Comparison of ENCODE assay signal across 10 cellular contexts in the genomic region with DNA sequence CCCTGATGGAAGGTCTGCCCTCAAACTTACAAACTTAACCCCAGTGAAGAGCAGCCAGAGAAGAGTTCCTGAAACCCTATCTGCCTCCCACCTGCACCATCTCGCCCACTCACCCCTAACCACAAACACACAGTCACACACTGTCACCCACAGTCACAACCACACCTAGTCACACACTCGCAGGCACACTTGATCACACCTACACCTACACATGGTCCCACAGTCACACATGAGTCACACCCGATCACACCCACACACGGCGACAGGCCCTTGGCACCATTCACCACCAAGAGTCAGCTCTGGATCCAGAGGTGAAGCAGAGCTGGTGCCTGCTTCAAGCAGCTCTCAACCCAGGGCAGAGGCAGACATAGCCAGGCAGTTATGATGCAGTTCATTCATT. TPM values are rescaled to one million over a fixed set of nuclear protein-coding genes. Genes with fewer than 3 reads are reported as not detected.
DNase-seq lines count a peak whose midpoint lies in the region; ATAC-seq, FAIRE-seq and TF ChIP-seq lines count a peak whose summit lies in the region.
"Had no signal": no experiment of that assay in that cellular context is flagged by ENCODE, and none has a peak within 500 bp of the region (broad histone marks: within the 10 kb centered on the region; RNA-seq: fewer than 3 reads in every experiment).

No MANE protein-coding gene starts in this region.

- CTCF ChIA-PET in CD8-positive, alpha-beta memory T cell (lab: Charles Lee) = interaction anchor here (1.2 kb wide), 1 partner anchor 237 kb away, joined by 3 read pairs; no protein-coding TSS in a partner anchor
- CTCF ChIA-PET in activated B cell treated with CpG ODN at 0.5 μM for 24 hours (lab: Charles Lee) = interaction anchor here (1.5 kb wide), 1 partner anchor 80 kb away, joined by 3 read pairs; no protein-coding TSS in a partner anchor

- no peak overlapping the region for H3K27ac ChIP-seq in CD8-positive, alpha-beta memory T cell (ENCODE audit: low read depth, low read length)
- H3K27ac ChIP-seq in astrocyte (ENCODE audit: low read depth, low read length) = no peak overlapping the region
- H3K27ac ChIP-seq: cardiac muscle cell had no signal

- H3K27ac Mint-ChIP-seq in CD8-positive, alpha-beta memory T cell = peak overlapping the region; percentile 13 to 82 (median 72)
- H3K27ac Mint-ChIP-seq in activated B cell treated with CpG ODN at 0.5 μM for 24 hours (peak overlapping the region; percentile 27), astrocyte (ENCODE audit: unreplicated experiment) (peak overlapping the region; percentile 1), progenitor cell of endocrine pancreas (no peak overlapping the region)

- peaks cover 0 to 39% (median 8%) of the 10 kb centered on the region in 3 donors for H3K36me3 Mint-ChIP-seq in CD8-positive, alpha-beta memory T cell
- H3K36me3 Mint-ChIP-seq in activated B cell treated with CpG ODN at 0.5 μM for 24 hours (ENCODE audit: low read depth) = peaks cover 14% of the 10 kb centered on the region
- H3K36me3 Mint-ChIP-seq in astrocyte (ENCODE audit: low read depth, unreplicated experiment) = peaks cover 12% of the 10 kb centered on the region
- H3K36me3 Mint-ChIP-seq in progenitor cell of endocrine pancreas (ENCODE audit: insufficient read depth) = peaks cover 12% of the 10 kb centered on the region

- ATAC-seq in activated B cell treated with CpG ODN at 0.5 μM for 24 hours (ENCODE audit: low read depth) (peak; percentile 73), GM21381 (IDR thresholded peaks at IDR 0.05; ENCODE audit: unreplicated experiment) (no peak)

- H3K36me3 ChIP-seq in CD8-positive, alpha-beta memory T cell (ENCODE audit: insufficient read depth, low read length) = no peaks in the 10 kb centered on the region
- no peaks in the 10 kb centered on the region for H3K36me3 ChIP-seq in astrocyte (ENCODE audit: insufficient read depth, low read length)

- intact Hi-C loops in activated B cell treated with CpG ODN at 0.5 μM for 24 hours (cut with micrococcal nuclease) = no loop called here

- no peaks in the 10 kb centered on the region for H3K9me3 ChIP-seq in CD8-positive, alpha-beta memory T cell (ENCODE audit: low read length)
- no peaks in the 10 kb centered on the region for H3K9me3 ChIP-seq in astrocyte (ENCODE audit: insufficient read depth, low read depth, low read length)

- peak in 3 of 5 donors; percentile 31 to 62 (median 34) for DNase-seq in CD8-positive, alpha-beta memory T cell
- no peak for DNase-seq in activated B cell treated with CpG ODN at 0.5 μM for 24 hours
- DNase-seq in astrocyte (ENCODE audit: low read depth) = no peak
- peak; percentile 71 to 85 for DNase-seq in stimulated activated CD4-positive, alpha-beta T cell treated with anti-CD3 and anti-CD28 coated beads, Interleukin-15, amount 100 ng/mL, for 48 hours (ENCODE audit: low read depth in 2 of 2)
- no peak for DNase-seq in progenitor cell of endocrine pancreas (ENCODE audit: low spot score, unreplicated experiment)
- no peak for DNase-seq in NCI-H82 treated with DMSO at 0.1 percent for 48 hours (lab: John Stamatoyannopoulos, UW; ENCODE audit: unreplicated experiment)
- no peak for DNase-seq in A172 (ENCODE audit: low spot score)

- peaks cover 29% of the 10 kb centered on the region for H3K79me2 ChIP-seq in astrocyte (ENCODE audit: insufficient read depth, low read length)

- H3K4me3 ChIP-seq in CD8-positive, alpha-beta memory T cell (ENCODE audit: low read length) = no peak overlapping the region
- H3K4me3 ChIP-seq in astrocyte (ENCODE audit: insufficient read depth, low read depth, low read length) = no peak overlapping the region
- H3K4me3 ChIP-seq: cardiac muscle cell had no signal

- no peak overlapping the region for H2AFZ ChIP-seq in astrocyte (ENCODE audit: low read depth, low read length)

- no peak for TF ChIP-seq CTCF in activated B cell treated with CpG ODN at 0.5 μM for 24 hours (IDR thresholded peaks at IDR 0.05)
- no peak for TF ChIP-seq CTCF in astrocyte (IDR thresholded peaks at IDR 0.05; ENCODE audit: insufficient read depth, low read depth, low read length)
- TF ChIP-seq CTCF in progenitor cell of endocrine pancreas (IDR thresholded peaks at IDR 0.05; ENCODE audit: unreplicated experiment) = no peak

- H3K9ac ChIP-seq in astrocyte (ENCODE audit: low read length) = no peak overlapping the region

- H3K27me3 Mint-ChIP-seq in CD8-positive, alpha-beta memory T cell = no peaks in the 10 kb centered on the region
- H3K27me3 Mint-ChIP-seq in activated B cell treated with CpG ODN at 0.5 μM for 24 hours (no peaks in the 10 kb centered on the region), astrocyte (ENCODE audit: low read depth, unreplicated experiment) (no peaks in the 10 kb centered on the region), progenitor cell of endocrine pancreas (no peaks in the 10 kb centered on the region)

- FAIRE-seq in astrocyte (lab: Jason Lieb, UNC) = no peak

- peaks cover 72% of the 10 kb centered on the region for H4K20me1 ChIP-seq in astrocyte (ENCODE audit: insufficient read depth, low read length)

- H3K4me2 ChIP-seq in astrocyte (ENCODE audit: low read length) = peak overlapping the region; percentile 45

- peaks cover 62 to 77% (median 68%) of the 10 kb centered on the region in 3 donors for H3K4me1 Mint-ChIP-seq in CD8-positive, alpha-beta memory T cell
- H3K4me1 Mint-ChIP-seq in activated B cell treated with CpG ODN at 0.5 μM for 24 hours (peaks cover 57% of the 10 kb centered on the region), astrocyte (ENCODE audit: low read depth, unreplicated experiment) (peaks cover 23% of the 10 kb centered on the region), progenitor cell of endocrine pancreas (ENCODE audit: low read depth) (no peaks in the 10 kb centered on the region)

- no peaks in the 10 kb centered on the region for H3K9me3 Mint-ChIP-seq in CD8-positive, alpha-beta memory T cell
- no peaks in the 10 kb centered on the region for H3K9me3 Mint-ChIP-seq in activated B cell treated with CpG ODN at 0.5 μM for 24 hours
- no peaks in the 10 kb centered on the region for H3K9me3 Mint-ChIP-seq in astrocyte (ENCODE audit: unreplicated experiment)
- H3K9me3 Mint-ChIP-seq in progenitor cell of endocrine pancreas (ENCODE audit: low read depth) = no peaks in the 10 kb centered on the region

- POLR2A ChIA-PET in CD8-positive, alpha-beta memory T cell (lab: Charles Lee) = no interaction called here
- POLR2A ChIA-PET in activated B cell treated with CpG ODN at 0.5 μM for 24 hours (lab: Charles Lee) = no interaction called here

- H3K4me1 ChIP-seq in CD8-positive, alpha-beta memory T cell (ENCODE audit: insufficient read depth, low read length) = peaks cover 56% of the 10 kb centered on the region
- peaks cover 19% of the 10 kb centered on the region for H3K4me1 ChIP-seq in astrocyte (ENCODE audit: insufficient read depth, low read length)

- no peaks in the 10 kb centered on the region for H3K27me3 ChIP-seq in CD8-positive, alpha-beta memory T cell (ENCODE audit: insufficient read depth, low read length, poor library complexity, severe bottlenecking)
- H3K27me3 ChIP-seq in astrocyte (ENCODE audit: insufficient read depth, low read length) = no peaks in the 10 kb centered on the region
- H3K27me3 ChIP-seq: cardiac muscle cell had no signal

- peak overlapping the region in 6 of 7 donors; percentile 3 to 68 (median 22) for H3K4me3 Mint-ChIP-seq in CD8-positive, alpha-beta memory T cell
- H3K4me3 Mint-ChIP-seq in activated B cell treated with CpG ODN at 0.5 μM for 24 hours = peak overlapping the region; percentile 3
- H3K4me3 Mint-ChIP-seq in astrocyte (ENCODE audit: unreplicated experiment) = peak overlapping the region; percentile 51
- no peak overlapping the region for H3K4me3 Mint-ChIP-seq in progenitor cell of endocrine pancreas (ENCODE audit: low read depth)

RNA-seq across cellular contexts. Expression of gene TSPAN17, which starts 6.1 kb away (rescaled TPM):
- total RNA-seq in CD8-positive, alpha-beta memory T cell = 10 to 100 TPM; 37.4 to 38.8 TPM
- 26.2 TPM for polyA plus RNA-seq in CD8-positive, alpha-beta memory T cell
- total RNA-seq in activated B cell treated with CpG ODN at 0.5 μM for 24 hours (20.7 and 27.7 TPM in 2 replicates), astrocyte (56.5 and 57.2 TPM in 2 replicates), progenitor cell of endocrine pancreas (37.3 and 37.5 TPM in 2 replicates)
- 54.9 and 67.7 TPM in 2 replicates for total RNA-seq in A172 (2014; rRNA removed; shearing (Covaris generic))

RNA-seq across cellular contexts. Expression of gene EIF4E1B, which starts 22.9 kb away (rescaled TPM):
- total RNA-seq in CD8-positive, alpha-beta memory T cell = not detected
- polyA plus RNA-seq in CD8-positive, alpha-beta memory T cell = not detected
- not detected in 2 replicates for total RNA-seq in activated B cell treated with CpG ODN at 0.5 μM for 24 hours
- not detected in 2 replicates for total RNA-seq in astrocyte
- total RNA-seq in progenitor cell of endocrine pancreas = not detected in 2 replicates
- not detected in 2 replicates for total RNA-seq in A172 (2014; rRNA removed; shearing (Covaris generic))
- total RNA-seq: cardiac muscle cell, HT1080 had no signal
- polyA plus RNA-seq: cardiac muscle cell had no signal

RNA-seq across cellular contexts. Expression of gene SNCB, which starts 23.1 kb away (rescaled TPM):
- not detected for total RNA-seq in CD8-positive, alpha-beta memory T cell
- not detected for polyA plus RNA-seq in CD8-positive, alpha-beta memory T cell
- total RNA-seq in activated B cell treated with CpG ODN at 0.5 μM for 24 hours (0.17 TPM in 1 of 2 replicates, not detected in the other), astrocyte (2.7 and 3.4 TPM in 2 replicates), progenitor cell of endocrine pancreas (0.24 TPM in 1 of 2 replicates, not detected in the other)
- total RNA-seq in A172 (2014; rRNA removed; shearing (Covaris generic)) = 0.10 TPM in 1 of 2 replicates, not detected in the other

RNA-seq across cellular contexts. Expression of gene GPRIN1, which starts 43.4 kb away (rescaled TPM):
- 1 to 10 TPM; 2.3 to 2.7 TPM for total RNA-seq in CD8-positive, alpha-beta memory T cell
- 0.43 TPM for polyA plus RNA-seq in CD8-positive, alpha-beta memory T cell
- total RNA-seq in activated B cell treated with CpG ODN at 0.5 μM for 24 hours (2.8 and 3.2 TPM in 2 replicates), astrocyte (6.8 and 8.2 TPM in 2 replicates), progenitor cell of endocrine pancreas (5.9 TPM in 2 replicates)
- 20.3 and 24.6 TPM in 2 replicates for total RNA-seq in A172 (2014; rRNA removed; shearing (Covaris generic))

Comparison
In these comparisons a context has a peak if more than half of its experiments do, and no peak if none do; other contexts are left out.
1. DNase-seq: peak in CD8-positive, alpha-beta memory T cell (3 of 5) and stimulated activated CD4-positive, alpha-beta T cell treated with anti-CD3 and anti-CD28 coated beads, Interleukin-15, amount 100 ng/mL, for 48 hours (2 of 2); none in activated B cell treated with CpG ODN at 0.5 μM for 24 hours (single experiment), astrocyte (single experiment), progenitor cell of endocrine pancreas (single experiment), NCI-H82 treated with DMSO at 0.1 percent for 48 hours (single experiment) and A172 (single experiment).